ENCODE assay signal across 20 cellular contexts in genomic region chrX:67725471-67725870, GRCh38.
"Had no signal": no experiment of that assay in that cellular context is flagged by ENCODE, and none has a peak within 500 bp of the region (broad histone marks: within the 10 kb centered on the region; RNA-seq: fewer than 3 reads in every experiment).

No MANE protein-coding gene starts in this region.

- H3K9me3 Mint-ChIP-seq: activated CD4-positive, alpha-beta T cell treated with anti-CD3 and anti-CD28 coated beads, Interleukin-2, amount 10 ng/mL, durations not matched to agents 7 days and 5 days; activated CD8-positive, alpha-beta T cell treated with anti-CD3 and anti-CD28 coated beads for 36 hours; activated naive CD4-positive, alpha-beta T cell treated with anti-CD3 and anti-CD28 coated beads, Interleukin-2, amount 50 U/mL, for 24 hours; activated T-helper 1 cell treated with anti-CD3 and anti-CD28 coated beads, Interleukin-12 subunit alpha, Interleukin-12 subunit beta, Interleukin-2, Interleukin-4 antibody, amounts not matched to agents 30 ng/mL and 10 ng/mL and 1 ng/mL, durations not matched to agents 14 hours and 24 hours and 36 hours; memory B cell; natural killer cell treated with Interleukin-12 subunit alpha and Interleukin-12 subunit beta and Interleukin-15 and Interleukin-18, amount 100 ng/mL, for 72 hours had no signal

- H3K36me3 ChIP-seq: heart left ventricle, ovary, prostate gland, thyroid gland, upper lobe of right lung had no signal

- H3K4me1 Mint-ChIP-seq: activated CD4-positive, alpha-beta T cell treated with anti-CD3 and anti-CD28 coated beads, Interleukin-2, amount 10 ng/mL, durations not matched to agents 7 days and 5 days; activated CD8-positive, alpha-beta memory T cell treated with anti-CD3 and anti-CD28 coated beads, Interleukin-2, amount 10 ng/mL, durations not matched to agents 7 days and 5 days; activated naive CD4-positive, alpha-beta T cell treated with anti-CD3 and anti-CD28 coated beads, Interleukin-2, amount 50 U/mL, for 24 hours; memory B cell; T-helper 17 cell had no signal

- DNase-seq: activated CD4-positive, alpha-beta T cell treated with anti-CD3 and anti-CD28 coated beads, Interleukin-2, amount 10 ng/mL, durations not matched to agents 7 days and 5 days; activated CD8-positive, alpha-beta memory T cell treated with anti-CD3 and anti-CD28 coated beads, Interleukin-2, amount 10 ng/mL, durations not matched to agents 7 days and 5 days; activated CD8-positive, alpha-beta T cell treated with anti-CD3 and anti-CD28 coated beads for 36 hours; activated gamma-delta T cell; anterior cingulate cortex; body of pancreas; effector memory CD4-positive, alpha-beta T cell; heart left ventricle; left colon; ovary; stimulated activated CD4-positive, alpha-beta T cell treated with anti-CD3 and anti-CD28 coated beads, Interleukin-4, amount 100 ng/mL, for 1 hour; stimulated activated naive CD4-positive, alpha-beta T cell; T-helper 17 cell; thyroid gland; upper lobe of right lung had no signal

- H3K27me3 ChIP-seq: body of pancreas, ovary, thyroid gland, upper lobe of right lung had no signal

- H3K9me3 ChIP-seq: body of pancreas, heart left ventricle, ovary, prostate gland, thyroid gland, upper lobe of right lung had no signal

- H3K4me3 Mint-ChIP-seq: activated CD4-positive, alpha-beta T cell treated with anti-CD3 and anti-CD28 coated beads, Interleukin-2, amount 10 ng/mL, durations not matched to agents 7 days and 5 days; activated CD8-positive, alpha-beta memory T cell treated with anti-CD3 and anti-CD28 coated beads, Interleukin-2, amount 10 ng/mL, durations not matched to agents 7 days and 5 days; activated CD8-positive, alpha-beta T cell treated with anti-CD3 and anti-CD28 coated beads for 36 hours; activated naive CD4-positive, alpha-beta T cell treated with anti-CD3 and anti-CD28 coated beads, Interleukin-2, amount 50 U/mL, for 24 hours; activated T-helper 1 cell treated with anti-CD3 and anti-CD28 coated beads, Interleukin-12 subunit alpha, Interleukin-12 subunit beta, Interleukin-2, Interleukin-4 antibody, amounts not matched to agents 30 ng/mL and 10 ng/mL and 1 ng/mL, durations not matched to agents 14 hours and 24 hours and 36 hours; memory B cell; natural killer cell treated with Interleukin-12 subunit alpha and Interleukin-12 subunit beta and Interleukin-15 and Interleukin-18, amount 100 ng/mL, for 72 hours; T-helper 17 cell had no signal

- H3K36me3 Mint-ChIP-seq: activated CD8-positive, alpha-beta memory T cell treated with anti-CD3 and anti-CD28 coated beads, Interleukin-2, amount 10 ng/mL, durations not matched to agents 7 days and 5 days; activated naive CD4-positive, alpha-beta T cell treated with anti-CD3 and anti-CD28 coated beads, Interleukin-2, amount 50 U/mL, for 24 hours; memory B cell; natural killer cell treated with Interleukin-12 subunit alpha and Interleukin-12 subunit beta and Interleukin-15 and Interleukin-18, amount 100 ng/mL, for 72 hours had no signal

- H3K4me1 ChIP-seq: body of pancreas, prostate gland, upper lobe of right lung had no signal

- H3K4me3 ChIP-seq: body of pancreas, heart left ventricle, ovary, prostate gland, thyroid gland, upper lobe of right lung had no signal

- H3K27me3 Mint-ChIP-seq: activated CD4-positive, alpha-beta T cell treated with anti-CD3 and anti-CD28 coated beads, Interleukin-2, amount 10 ng/mL, durations not matched to agents 7 days and 5 days; activated CD8-positive, alpha-beta memory T cell treated with anti-CD3 and anti-CD28 coated beads, Interleukin-2, amount 10 ng/mL, durations not matched to agents 7 days and 5 days; activated CD8-positive, alpha-beta T cell treated with anti-CD3 and anti-CD28 coated beads for 36 hours; activated naive CD4-positive, alpha-beta T cell treated with anti-CD3 and anti-CD28 coated beads, Interleukin-2, amount 50 U/mL, for 24 hours; memory B cell; T-helper 17 cell had no signal

- H3K27ac ChIP-seq: body of pancreas, heart left ventricle, ovary, prostate gland, thyroid gland, upper lobe of right lung had no signal

- H3K27ac Mint-ChIP-seq: activated CD4-positive, alpha-beta T cell treated with anti-CD3 and anti-CD28 coated beads, Interleukin-2, amount 10 ng/mL, durations not matched to agents 7 days and 5 days; activated CD8-positive, alpha-beta memory T cell treated with anti-CD3 and anti-CD28 coated beads, Interleukin-2, amount 10 ng/mL, durations not matched to agents 7 days and 5 days; activated CD8-positive, alpha-beta T cell treated with anti-CD3 and anti-CD28 coated beads for 36 hours; activated naive CD4-positive, alpha-beta T cell treated with anti-CD3 and anti-CD28 coated beads, Interleukin-2, amount 50 U/mL, for 24 hours; activated T-helper 1 cell treated with anti-CD3 and anti-CD28 coated beads, Interleukin-12 subunit alpha, Interleukin-12 subunit beta, Interleukin-2, Interleukin-4 antibody, amounts not matched to agents 30 ng/mL and 10 ng/mL and 1 ng/mL, durations not matched to agents 14 hours and 24 hours and 36 hours; memory B cell; natural killer cell treated with Interleukin-12 subunit alpha and Interleukin-12 subunit beta and Interleukin-15 and Interleukin-18, amount 100 ng/mL, for 72 hours; T-helper 17 cell had no signal
